8 cellular contexts compared by ENCODE assay signal in genomic region chr16:67226804-67227566, GRCh38. TPM values are rescaled to one million over a fixed set of nuclear protein-coding genes. Genes with fewer than 3 reads are reported as not detected.
DNase-seq lines count a peak whose midpoint lies in the region; ATAC-seq and TF ChIP-seq lines count a peak whose summit lies in the region.

Gene TMEM208 (plus strand): TSS chr16:67227130. CDS start chr16:67227219, 89 bp downstream.

- peak within 1 kb of the TSS; percentile 89 for H2AFZ ChIP-seq in Loucy (ENCODE audit: low read length)

- peak within 1 kb of the TSS; percentile 100 for H3K4me3 Mint-ChIP-seq in natural killer cell treated with Interleukin-12 subunit alpha and Interleukin-12 subunit beta and Interleukin-15 and Interleukin-18, amount 100 ng/mL, for 72 hours

- peak within 1 kb of the TSS; percentile 95 for H3K4me2 ChIP-seq in Loucy (ENCODE audit: low read depth, low read length, poor library complexity, severe bottlenecking)

- peak; percentile 98 to 99 for ATAC-seq in natural killer cell treated with Interleukin-12 subunit alpha and Interleukin-12 subunit beta and Interleukin-15 and Interleukin-18, amount 100 ng/mL, for 72 hours
- ATAC-seq in stimulated activated naive CD8-positive, alpha-beta T cell treated with anti-CD3 and anti-CD28 coated beads, Interleukin-15, Interleukin-2, amounts not matched to agents 100 U/mL and 50 U/mL, for 24 hours = peak; percentile 95

- TF ChIP-seq CTCF in Loucy (conservative IDR thresholded peaks at IDR 0.05; ENCODE audit: low read length) (peak; percentile 60), fibroblast of pulmonary artery (IDR thresholded peaks at IDR 0.05; ENCODE audit: low read length, missing control alignments) (no peak)

- peak; percentile 90 for TF ChIP-seq POLR2A in Raji (IDR thresholded peaks at IDR 0.05; ENCODE audit: insufficient read depth, low read depth, low read length)

- H3K36me3 ChIP-seq in Loucy (ENCODE audit: insufficient read depth, low read length) = peaks cover 34% of the 10 kb centered on the region; the same call in 1 of the 2 replicates

- H3K4me1 ChIP-seq in Loucy (ENCODE audit: insufficient read depth, low read length, poor library complexity, severe bottlenecking) = peaks cover 42% of the 10 kb centered on the region

- H3K4me3 ChIP-seq in Loucy (ENCODE audit: low read length, poor library complexity, severe bottlenecking) = peak within 1 kb of the TSS; percentile 96
- peak within 1 kb of the TSS; percentile 99 for H3K4me3 ChIP-seq in fibroblast of pulmonary artery (replicated peaks; ENCODE audit: low read depth, low read length)

- peaks cover 21% of the 10 kb centered on the region for H3K79me2 ChIP-seq in Loucy (ENCODE audit: insufficient read depth, low read length)

- H3K9ac ChIP-seq in Loucy (ENCODE audit: low read depth, low read length, poor library complexity, severe bottlenecking) = peak within 1 kb of the TSS; percentile 86

- H3K9me2 ChIP-seq in Loucy (replicated peaks; ENCODE audit: low read depth, low read length) = no peaks in the 10 kb centered on the region

- H3F3A ChIP-seq in Loucy (ENCODE audit: low read depth) = peaks cover 8% of the 10 kb centered on the region

- no peaks in the 10 kb centered on the region for H3K9me3 ChIP-seq in Loucy (ENCODE audit: insufficient read depth, low read depth, low read length)

- H3K9me3 Mint-ChIP-seq in natural killer cell treated with Interleukin-12 subunit alpha and Interleukin-12 subunit beta and Interleukin-15 and Interleukin-18, amount 100 ng/mL, for 72 hours = no peaks in the 10 kb centered on the region

- H3K4me1 Mint-ChIP-seq in natural killer cell treated with Interleukin-12 subunit alpha and Interleukin-12 subunit beta and Interleukin-15 and Interleukin-18, amount 100 ng/mL, for 72 hours (ENCODE audit: low read depth in 2 of 2) = peaks cover 28 to 44% of the 10 kb centered on the region in 2 donors

- DNase-seq in EL = peak; percentile 99
- DNase-seq in H4 (ENCODE audit: low spot score) = peak; percentile 98
- DNase-seq in activated T-helper 9 cell treated with anti-CD3 and anti-CD28 coated beads, Interleukin-2, amount 50 U/mL, for 16 hours (ENCODE audit: low read depth) = peak; percentile 97
- peak; percentile 99 for DNase-seq in fibroblast of pulmonary artery (ENCODE audit: low read depth)
- peak; percentile 99 for DNase-seq in natural killer cell treated with Interleukin-12 subunit alpha and Interleukin-12 subunit beta and Interleukin-15 and Interleukin-18, amount 100 ng/mL, for 72 hours (ENCODE audit: low spot score)
- peak; percentile 99 for DNase-seq in stimulated activated naive CD8-positive, alpha-beta T cell treated with anti-CD3 and anti-CD28 coated beads, Interleukin-15, Interleukin-2, amounts not matched to agents 100 U/mL and 50 U/mL, for 24 hours

- H3K36me3 Mint-ChIP-seq in natural killer cell treated with Interleukin-12 subunit alpha and Interleukin-12 subunit beta and Interleukin-15 and Interleukin-18, amount 100 ng/mL, for 72 hours = peaks cover 14% of the 10 kb centered on the region

- no peaks in the 10 kb centered on the region for H3K27me3 Mint-ChIP-seq in natural killer cell treated with Interleukin-12 subunit alpha and Interleukin-12 subunit beta and Interleukin-15 and Interleukin-18, amount 100 ng/mL, for 72 hours

- no peaks in the 10 kb centered on the region for H3K27me3 ChIP-seq in Loucy (ENCODE audit: insufficient read depth, low read length, poor library complexity, severe bottlenecking)

- H4K20me1 ChIP-seq in Loucy (ENCODE audit: insufficient read depth, low read length, poor library complexity, severe bottlenecking) = peaks cover 8% of the 10 kb centered on the region

- peak within 1 kb of the TSS; percentile 97 for H3K27ac Mint-ChIP-seq in natural killer cell treated with Interleukin-12 subunit alpha and Interleukin-12 subunit beta and Interleukin-15 and Interleukin-18, amount 100 ng/mL, for 72 hours

RNA-seq across cellular contexts. Expression of gene TMEM208, which starts in this region (rescaled TPM):
- total RNA-seq in H4 (2014; rRNA removed; shearing (Covaris generic)) = 31.1 and 38.4 TPM in 2 replicates
- 10 to 100 TPM; 55.1 to 56.1 TPM for total RNA-seq in natural killer cell treated with Interleukin-12 subunit alpha and Interleukin-12 subunit beta and Interleukin-15 and Interleukin-18, amount 100 ng/mL, for 72 hours

Comparison
In these comparisons a context has a peak if more than half of its experiments do, and no peak if none do; other contexts are left out.
1. Peak in every context shown above with its lines: DNase-seq, ATAC-seq and H3K4me3 ChIP-seq.